8 cellular contexts compared by ENCODE assay signal in the genomic region with DNA sequence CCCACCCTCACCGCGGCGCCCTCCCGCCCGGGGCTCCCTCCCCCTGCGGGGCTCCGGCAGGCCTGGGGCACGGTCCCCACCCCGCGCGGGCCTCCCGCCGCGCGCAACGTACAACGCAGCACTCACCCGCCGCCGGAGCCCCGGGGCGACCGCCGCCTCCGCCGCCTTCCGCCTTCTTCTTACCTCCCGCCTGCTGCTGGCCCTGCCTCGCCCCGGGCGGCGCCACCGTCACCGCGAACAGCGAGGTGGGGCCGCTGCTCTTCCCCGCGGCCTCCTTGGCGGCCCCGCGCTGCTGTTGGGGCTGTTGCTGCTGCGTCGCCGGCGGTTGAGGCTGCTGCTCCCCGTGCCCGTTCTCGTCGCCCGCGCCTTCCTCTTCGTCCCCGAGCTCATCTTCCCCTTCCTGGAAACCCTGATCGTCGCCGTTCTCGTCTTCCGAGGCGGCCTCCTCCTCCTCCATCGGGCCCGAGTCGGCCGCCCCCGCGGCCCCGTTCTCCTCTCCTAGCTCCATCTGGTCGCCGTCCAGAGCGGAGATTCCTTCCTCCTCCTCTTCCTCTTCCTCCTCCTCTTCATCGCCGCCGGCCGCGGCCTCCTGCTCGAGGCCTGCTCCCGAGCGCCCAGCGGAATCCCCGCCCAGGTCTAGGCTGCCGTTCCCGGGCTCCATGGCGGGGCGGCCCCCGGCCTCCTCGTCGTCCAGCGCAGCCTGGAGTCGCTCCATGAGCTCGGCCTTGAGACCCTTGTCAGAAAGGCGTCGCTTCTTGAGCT. TPM values are rescaled to one million over a fixed set of nuclear protein-coding genes. Genes with fewer than 3 reads are reported as not detected.
A peak's percentile ranks its signal among the peaks of the same experiment; 100 is the strongest.
DNase-seq lines count a peak whose midpoint lies in the region; ATAC-seq and TF ChIP-seq lines count a peak whose summit lies in the region.

No MANE protein-coding gene starts in this region.

- DNase-seq in activated CD4-positive, CD25-positive, alpha-beta regulatory T cell treated with anti-CD3 and anti-CD28 coated beads, Interleukin-2, amount 50 U/mL, for 72 hours: peak; percentile 58
- DNase-seq in omental fat pad (ENCODE audit: low spot score) (no peak), ureter (ENCODE audit: low spot score) (peak; percentile 55), OCI-M1 (lab: John Stamatoyannopoulos, UW) (no peak)
- DNase-seq in stimulated activated naive CD4-positive, alpha-beta T cell treated with Interleukin-2 at 50 U/mL for 16 hours (lab: John Stamatoyannopoulos, UW): no peak

- no peak for TF ChIP-seq CTCF in omental fat pad (IDR thresholded peaks at IDR 0.05)

- ATAC-seq in GM19035 (IDR thresholded peaks at IDR 0.05; ENCODE audit: unreplicated experiment) (peak; percentile 5), HG03066 (IDR thresholded peaks at IDR 0.05; ENCODE audit: low read depth, unreplicated experiment) (peak; percentile 6), esophagus mucosa (peak; percentile 35), omental fat pad (ENCODE audit: low FRiP score) (peak; percentile 0)

RNA-seq across cellular contexts. Expression of a gene that starts 0.7 kb away (rescaled TPM):
- 164 TPM for total RNA-seq in esophagus mucosa
- total RNA-seq in omental fat pad: 100 to 1,000 TPM; 325 to 565 (median 451) TPM
- total RNA-seq in ureter: 356 TPM

RNA-seq across cellular contexts. Expression of a gene that starts 28.2 kb away (rescaled TPM):
- total RNA-seq in esophagus mucosa (17.4 TPM), omental fat pad (10 to 100 TPM; 19.4 to 43.2 (median 24.1) TPM), ureter (43.7 TPM)

Comparison
In these comparisons a context has a peak if more than half of its experiments do, and no peak if none do; other contexts are left out.
1. DNase-seq: peak in activated CD4-positive, CD25-positive, alpha-beta regulatory T cell treated with anti-CD3 and anti-CD28 coated beads, Interleukin-2, amount 50 U/mL, for 72 hours (single experiment) and ureter (single experiment); none in omental fat pad (single experiment), OCI-M1 (single experiment) and stimulated activated naive CD4-positive, alpha-beta T cell treated with Interleukin-2 at 50 U/mL for 16 hours (single experiment).
2. Peak in every context shown above with its lines, with median percentiles within 50 percentile points of each other: ATAC-seq.